Comparison of ENCODE assay signal across 8 cellular contexts in genomic region chr2:231514951-231515297, GRCh38. TPM values are rescaled to one million over a fixed set of nuclear protein-coding genes. Genes with fewer than 3 reads are reported as not detected.
A peak's percentile ranks its signal among the peaks of the same experiment; 100 is the strongest.
DNase-seq lines count a peak whose midpoint lies in the region; ATAC-seq and TF ChIP-seq lines count a peak whose summit lies in the region.

No MANE protein-coding gene starts in this region.

- H3K36me3 Mint-ChIP-seq in activated naive CD8-positive, alpha-beta T cell treated with anti-CD3 and anti-CD28 coated beads for 36 hours, result peaks cover 7% of the 10 kb centered on the region

- ATAC-seq in thoracic aorta (ENCODE audit: insufficient number of reproducible peaks, low FRiP score, low read depth), result peak; percentile 8
- no peak for ATAC-seq in GM21447 (IDR thresholded peaks at IDR 0.05; ENCODE audit: unreplicated experiment)
- no peak for ATAC-seq in HG02884 (IDR thresholded peaks at IDR 0.05; ENCODE audit: unreplicated experiment)

- peak; percentile 69 for DNase-seq in activated CD8-positive, alpha-beta memory T cell treated with anti-CD3 and anti-CD28 coated beads for 24 hours
- DNase-seq in activated CD8-positive, alpha-beta memory T cell treated with anti-CD3 and anti-CD28 coated beads, Interleukin-2, amount 50 U/mL, for 48 hours, result no peak
- DNase-seq in activated naive CD8-positive, alpha-beta T cell treated with anti-CD3 and anti-CD28 coated beads for 36 hours, result no peak
- DNase-seq in thoracic aorta (ENCODE audit: low spot score) (no peak), amniotic stem cell (lab: John Stamatoyannopoulos, UW) (no peak)

- H3K4me3 Mint-ChIP-seq in activated naive CD8-positive, alpha-beta T cell treated with anti-CD3 and anti-CD28 coated beads for 36 hours, result peak overlapping the region; percentile 90

- peak overlapping the region; percentile 83 for H3K27ac ChIP-seq in layer of hippocampus (ENCODE audit: low read depth, low read length)
- peak overlapping the region; percentile 68 to 77 for H3K27ac ChIP-seq in thoracic aorta

- no peaks in the 10 kb centered on the region for H3K9me3 ChIP-seq in thoracic aorta

- no peaks in the 10 kb centered on the region for H3K9me3 Mint-ChIP-seq in activated naive CD8-positive, alpha-beta T cell treated with anti-CD3 and anti-CD28 coated beads for 36 hours

- peaks cover 14% of the 10 kb centered on the region for H3K4me1 Mint-ChIP-seq in activated naive CD8-positive, alpha-beta T cell treated with anti-CD3 and anti-CD28 coated beads for 36 hours

- no peaks in the 10 kb centered on the region for H3K36me3 ChIP-seq in thoracic aorta

- peak overlapping the region; percentile 86 for H3K4me3 ChIP-seq in thoracic aorta

- no peaks in the 10 kb centered on the region for H3K27me3 Mint-ChIP-seq in activated naive CD8-positive, alpha-beta T cell treated with anti-CD3 and anti-CD28 coated beads for 36 hours

- no peak for TF ChIP-seq CTCF in thoracic aorta (IDR thresholded peaks at IDR 0.05)

- peaks cover 0 to 5% of the 10 kb centered on the region in 2 donors for H3K4me1 ChIP-seq in thoracic aorta (ENCODE audit: control insufficient read depth in 1 of 2, low read depth in 2 of 2)

- peak overlapping the region; percentile 96 for H3K27ac Mint-ChIP-seq in activated naive CD8-positive, alpha-beta T cell treated with anti-CD3 and anti-CD28 coated beads for 36 hours

- H3K27me3 ChIP-seq in layer of hippocampus (ENCODE audit: control insufficient read depth, insufficient read depth, low read length) (no peaks in the 10 kb centered on the region), thoracic aorta (replicated peaks; ENCODE audit: insufficient read depth) (no peaks in the 10 kb centered on the region)

RNA-seq across cellular contexts. Expression of gene NMUR1, which starts 15.3 kb away (rescaled TPM):
- total RNA-seq in activated naive CD8-positive, alpha-beta T cell treated with anti-CD3 and anti-CD28 coated beads for 36 hours, result not detected
- 1 to 10 TPM in 1 of 2 donors, under 1 TPM in 1; 0.21 to 3.2 TPM for total RNA-seq in thoracic aorta

RNA-seq across cellular contexts. Expression of gene NCL, which starts 50.6 kb away (rescaled TPM):
- 1,000 to 10,000 TPM; 2,049 to 2,118 TPM for total RNA-seq in activated naive CD8-positive, alpha-beta T cell treated with anti-CD3 and anti-CD28 coated beads for 36 hours
- 100 to 1,000 TPM in 1 of 2 donors, 10 to 100 TPM in 1; 80.4 to 210 TPM for total RNA-seq in thoracic aorta

Comparison
In these comparisons a context has a peak if more than half of its experiments do, and no peak if none do; other contexts are left out.
1. RNA of gene NCL, which starts 50.6 kb away (total RNA-seq): 2,049 to 2,118 TPM in activated naive CD8-positive, alpha-beta T cell treated with anti-CD3 and anti-CD28 coated beads for 36 hours; 80.4 to 210 TPM in thoracic aorta; every median in the first group is over 4 times any median in the second.